Comparison of ENCODE assay signal across 8 cellular contexts in genomic region chr1:200302893-200303250, GRCh38.
DNase-seq lines count a peak whose midpoint lies in the region; ATAC-seq and TF ChIP-seq lines count a peak whose summit lies in the region.

No MANE protein-coding gene starts in this region.

- DNase-seq in BE2C (no peak), astrocyte of the hippocampus (ENCODE audit: low read depth, low spot score) (peak; percentile 38), iris pigment epithelial cell (ENCODE audit: low read depth) (peak; percentile 33), islet precursor cell (no peak), NCI-H510A (lab: John Stamatoyannopoulos, UW) (no peak)
- no peak for DNase-seq in stimulated activated naive B cell treated with anti-CD40 and anti-IgM and Interleukin-4, amounts not matched to agents 10 μg/mL and 1 μg/mL and 100 μg/mL, for 72 hours

- TF ChIP-seq CTCF in BE2C (IDR thresholded peaks at IDR 0.05; ENCODE audit: low read depth, low read length): no peak

- H3K9me3 ChIP-seq in BE2C: no peaks in the 10 kb centered on the region

- H3K27me3 Mint-ChIP-seq in stimulated activated naive B cell treated with anti-CD40 and anti-IgM and Interleukin-4, amounts not matched to agents 10 μg/mL and 1 μg/mL and 100 μg/mL, for 72 hours: peaks cover 5 to 6% of the 10 kb centered on the region in 2 donors

- peaks cover 30 to 53% of the 10 kb centered on the region in 2 donors for H3K4me1 Mint-ChIP-seq in stimulated activated naive B cell treated with anti-CD40 and anti-IgM and Interleukin-4, amounts not matched to agents 10 μg/mL and 1 μg/mL and 100 μg/mL, for 72 hours

- no peaks in the 10 kb centered on the region for H3K36me3 ChIP-seq in BE2C

- H3K36me3 Mint-ChIP-seq in stimulated activated naive B cell treated with anti-CD40 and anti-IgM and Interleukin-4, amounts not matched to agents 10 μg/mL and 1 μg/mL and 100 μg/mL, for 72 hours: no peaks in the 10 kb centered on the region

- no peaks in the 10 kb centered on the region for H3K4me1 ChIP-seq in BE2C

- peak overlapping the region; percentile 63 for H3K27ac Mint-ChIP-seq in stimulated activated naive B cell treated with anti-CD40 and anti-IgM and Interleukin-4, amounts not matched to agents 10 μg/mL and 1 μg/mL and 100 μg/mL, for 72 hours

- H3K4me3 ChIP-seq in BE2C (ENCODE audit: low read depth, low read length): peak overlapping the region; percentile 55

- peak overlapping the region; percentile 86 to 87 for H3K4me3 Mint-ChIP-seq in stimulated activated naive B cell treated with anti-CD40 and anti-IgM and Interleukin-4, amounts not matched to agents 10 μg/mL and 1 μg/mL and 100 μg/mL, for 72 hours

- ATAC-seq in HG02885 (IDR thresholded peaks at IDR 0.05; ENCODE audit: poor library complexity, unreplicated experiment) (peak; percentile 18), HG03159 (IDR thresholded peaks at IDR 0.05; ENCODE audit: unreplicated experiment) (no peak)
- ATAC-seq in stimulated activated naive B cell treated with anti-CD40 and anti-IgM and Interleukin-4, amounts not matched to agents 10 μg/mL and 1 μg/mL and 100 μg/mL, for 72 hours (replicated peaks): no peak

- no peaks in the 10 kb centered on the region for H3K9me3 Mint-ChIP-seq in stimulated activated naive B cell treated with anti-CD40 and anti-IgM and Interleukin-4, amounts not matched to agents 10 μg/mL and 1 μg/mL and 100 μg/mL, for 72 hours

- peaks cover 62% of the 10 kb centered on the region for H3K27me3 ChIP-seq in BE2C

Comparison
In these comparisons a context has a peak if more than half of its experiments do, and no peak if none do; other contexts are left out.
1. DNase-seq: peak in astrocyte of the hippocampus (single experiment) and iris pigment epithelial cell (single experiment); none in BE2C (single experiment), stimulated activated naive B cell treated with anti-CD40 and anti-IgM and Interleukin-4, amounts not matched to agents 10 μg/mL and 1 μg/mL and 100 μg/mL, for 72 hours (single experiment), islet precursor cell (single experiment) and NCI-H510A (single experiment).